Comparison of ENCODE assay signal across 8 cellular contexts in the genomic region with DNA sequence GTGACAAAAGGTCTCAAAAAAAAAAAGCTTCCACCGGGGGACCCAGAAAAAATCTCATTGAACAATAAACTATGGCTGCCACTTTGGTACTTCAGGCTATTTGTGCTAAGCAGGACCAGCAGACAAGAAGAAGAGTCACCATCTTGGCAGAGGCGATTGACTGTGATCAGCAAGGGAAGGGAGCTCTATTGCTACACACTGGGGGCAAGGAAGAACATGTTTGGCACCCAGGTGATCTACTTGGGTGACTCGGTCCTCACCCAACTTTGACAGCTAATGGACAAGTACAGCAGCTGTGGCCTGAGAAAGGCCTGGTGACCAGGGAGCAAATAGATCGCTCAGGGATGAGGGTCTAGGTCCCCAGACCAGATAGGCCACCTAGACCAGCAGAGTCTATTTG.
"Had no signal": no experiment of that assay in that cellular context is flagged by ENCODE, and none has a peak within 500 bp of the region (broad histone marks: within the 10 kb centered on the region; RNA-seq: fewer than 3 reads in every experiment).

No MANE protein-coding gene starts in this region.

- H3K4me1 Mint-ChIP-seq: GM23338, H9 had no signal

- FAIRE-seq: H1, H54, HTR-8/SVneo, K562 had no signal

- DNase-seq: H9, HCEC 1CT, IMR-90 had no signal

- H3K27ac Mint-ChIP-seq: GM23338, H9 had no signal

- H3K4me3 ChIP-seq: GM23338, K562 had no signal

- ATAC-seq: GM23338 had no signal

- H3K9me3 Mint-ChIP-seq: GM23338, H9 had no signal

- H3K4me3 Mint-ChIP-seq: GM23338, H9 had no signal
